1 cellular context compared by ENCODE assay signal in the genomic region with DNA sequence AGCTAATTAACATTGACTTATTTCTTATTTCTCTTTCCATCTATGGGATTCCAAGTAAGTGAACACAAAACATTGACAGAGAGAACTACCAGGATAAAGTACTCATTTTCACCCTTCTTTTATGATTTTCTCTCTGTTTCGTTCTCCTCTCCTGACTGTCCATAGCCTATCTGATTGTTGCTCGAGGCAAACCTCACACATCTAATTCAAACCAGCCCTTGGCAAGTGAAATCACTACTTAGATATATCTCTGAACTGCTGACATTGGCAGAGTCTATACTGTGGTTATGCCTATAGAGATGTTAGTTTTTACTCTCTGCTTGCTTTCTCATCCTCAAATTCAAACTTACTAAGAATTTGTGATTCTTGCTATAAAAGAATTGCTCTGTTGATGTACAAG.
TF ChIP-seq lines count a peak whose summit lies in the region.

No MANE protein-coding gene starts in this region.

TF ChIP-seq in SK-N-SH, 30 proteins besides CTCF, POLR2A, EP300 and RAD21:
- TF ChIP-seq CHD2 (IDR thresholded peaks at IDR 0.05; ENCODE audit: low read length, partially characterized antibody): no peak
- TF ChIP-seq, protein P1, sequence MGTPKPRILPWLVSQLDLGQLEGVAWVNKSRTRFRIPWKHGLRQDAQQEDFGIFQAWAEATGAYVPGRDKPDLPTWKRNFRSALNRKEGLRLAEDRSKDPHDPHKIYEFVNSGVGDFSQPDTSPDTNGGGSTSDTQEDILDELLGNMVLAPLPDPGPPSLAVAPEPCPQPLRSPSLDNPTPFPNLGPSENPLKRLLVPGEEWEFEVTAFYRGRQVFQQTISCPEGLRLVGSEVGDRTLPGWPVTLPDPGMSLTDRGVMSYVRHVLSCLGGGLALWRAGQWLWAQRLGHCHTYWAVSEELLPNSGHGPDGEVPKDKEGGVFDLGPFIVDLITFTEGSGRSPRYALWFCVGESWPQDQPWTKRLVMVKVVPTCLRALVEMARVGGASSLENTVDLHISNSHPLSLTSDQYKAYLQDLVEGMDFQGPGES (IDR thresholded peaks at IDR 0.05; ENCODE audit: low read depth, low read length): no peak
- 0 out of 2 replicates have a peak, but pooled peaks have one; percentile 28 for TF ChIP-seq TCF12 (IDR thresholded peaks at IDR 0.05)
- no peak for TF ChIP-seq EZH2phosphoT487 (IDR thresholded peaks at IDR 0.05; ENCODE audit: borderline replicate concordance, low read depth)
- no peak for TF ChIP-seq ELF1 (IDR thresholded peaks at IDR 0.05)
- TF ChIP-seq GATA2 (CRISPR knock-in tag; IDR thresholded peaks at IDR 0.05): peak; percentile 67
